Comparison of ENCODE assay signal across 8 cellular contexts in genomic region chr16:3400446-3400778, GRCh38. TPM values are rescaled to one million over a fixed set of nuclear protein-coding genes. Genes with fewer than 3 reads are reported as not detected.
DNase-seq lines count a peak whose midpoint lies in the region; ATAC-seq, FAIRE-seq and TF ChIP-seq lines count a peak whose summit lies in the region.

No MANE protein-coding gene starts in this region.

- peak overlapping the region; percentile 81 to 91 for H3K9ac ChIP-seq in kidney (ENCODE audit: low read length in 2 of 2)

- no peaks in the 10 kb centered on the region for H3K27me3 ChIP-seq in thoracic aorta (replicated peaks; ENCODE audit: insufficient read depth)

- H3K36me3 ChIP-seq in kidney (ENCODE audit: control insufficient read depth in 1 of 2, insufficient read depth in 2 of 2, low read length in 2 of 2) (peaks cover 23 to 26% of the 10 kb centered on the region in 2 donors), thoracic aorta (peaks cover 32% of the 10 kb centered on the region)

- peaks cover 7 to 29% of the 10 kb centered on the region in 2 donors for H3K9me3 ChIP-seq in kidney (ENCODE audit: control insufficient read depth in 1 of 2, low read length in 2 of 2)
- peaks cover 7% of the 10 kb centered on the region for H3K9me3 ChIP-seq in thoracic aorta

- H3K27ac Mint-ChIP-seq in activated CD8-positive, alpha-beta memory T cell treated with anti-CD3 and anti-CD28 coated beads, Interleukin-2, amount 10 ng/mL, durations not matched to agents 7 days and 5 days: peak overlapping the region; percentile 82
- peak overlapping the region; percentile 80 for H3K27ac Mint-ChIP-seq in activated T-helper 1 cell treated with anti-CD3 and anti-CD28 coated beads, Interleukin-12 subunit alpha, Interleukin-12 subunit beta, Interleukin-2, Interleukin-4 antibody, amounts not matched to agents 30 ng/mL and 10 ng/mL and 1 ng/mL, durations not matched to agents 14 hours and 24 hours and 36 hours

- peak; percentile 50 for ATAC-seq in activated CD8-positive, alpha-beta memory T cell treated with anti-CD3 and anti-CD28 coated beads, Interleukin-2, amount 10 ng/mL, durations not matched to agents 7 days and 5 days
- ATAC-seq in thoracic aorta (ENCODE audit: insufficient number of reproducible peaks, low FRiP score, low read depth) (no peak), GM19397 (IDR thresholded peaks at IDR 0.05; ENCODE audit: unreplicated experiment) (no peak), HG02798 (IDR thresholded peaks at IDR 0.05; ENCODE audit: poor library complexity, unreplicated experiment) (no peak)

- no peak for FAIRE-seq in kidney (lab: Jason Lieb, UNC)

- no peak for DNase-seq in activated CD8-positive, alpha-beta memory T cell treated with anti-CD3 and anti-CD28 coated beads, Interleukin-2, amount 10 ng/mL, durations not matched to agents 7 days and 5 days
- no peak for DNase-seq in activated CD8-positive, alpha-beta memory T cell treated with anti-CD3 and anti-CD28 coated beads, Interleukin-2, amount 50 U/mL, for 4 hours
- no peak for DNase-seq in activated T-helper 1 cell treated with anti-CD3 and anti-CD28 coated beads, Interleukin-12 subunit alpha, Interleukin-12 subunit beta, Interleukin-2, Interleukin-4 antibody, amounts not matched to agents 30 ng/mL and 10 ng/mL and 1 ng/mL, durations not matched to agents 14 hours and 24 hours and 36 hours (ENCODE audit: low spot score)
- DNase-seq in kidney: no peak
- no peak for DNase-seq in thoracic aorta (ENCODE audit: low spot score)
- no peak for DNase-seq in NOMO-1 treated with dmso at 0.1 percent for 144 hours (lab: John Stamatoyannopoulos, UW; ENCODE audit: unreplicated experiment)

- peaks cover 25% of the 10 kb centered on the region for H3K4me1 Mint-ChIP-seq in activated CD8-positive, alpha-beta memory T cell treated with anti-CD3 and anti-CD28 coated beads, Interleukin-2, amount 10 ng/mL, durations not matched to agents 7 days and 5 days
- H3K4me1 Mint-ChIP-seq in activated T-helper 1 cell treated with anti-CD3 and anti-CD28 coated beads, Interleukin-12 subunit alpha, Interleukin-12 subunit beta, Interleukin-2, Interleukin-4 antibody, amounts not matched to agents 30 ng/mL and 10 ng/mL and 1 ng/mL, durations not matched to agents 14 hours and 24 hours and 36 hours (ENCODE audit: low read depth): peaks cover 7% of the 10 kb centered on the region

- H3K9me3 Mint-ChIP-seq in activated CD8-positive, alpha-beta memory T cell treated with anti-CD3 and anti-CD28 coated beads, Interleukin-2, amount 10 ng/mL, durations not matched to agents 7 days and 5 days (ENCODE audit: low read depth): peaks cover 33% of the 10 kb centered on the region
- peaks cover 48% of the 10 kb centered on the region for H3K9me3 Mint-ChIP-seq in activated T-helper 1 cell treated with anti-CD3 and anti-CD28 coated beads, Interleukin-12 subunit alpha, Interleukin-12 subunit beta, Interleukin-2, Interleukin-4 antibody, amounts not matched to agents 30 ng/mL and 10 ng/mL and 1 ng/mL, durations not matched to agents 14 hours and 24 hours and 36 hours

- peak overlapping the region; percentile 81 for H3K4me3 Mint-ChIP-seq in activated CD8-positive, alpha-beta memory T cell treated with anti-CD3 and anti-CD28 coated beads, Interleukin-2, amount 10 ng/mL, durations not matched to agents 7 days and 5 days
- peak overlapping the region; percentile 96 for H3K4me3 Mint-ChIP-seq in activated T-helper 1 cell treated with anti-CD3 and anti-CD28 coated beads, Interleukin-12 subunit alpha, Interleukin-12 subunit beta, Interleukin-2, Interleukin-4 antibody, amounts not matched to agents 30 ng/mL and 10 ng/mL and 1 ng/mL, durations not matched to agents 14 hours and 24 hours and 36 hours

- H3K4me1 ChIP-seq in kidney (ENCODE audit: control insufficient read depth in 1 of 2, insufficient read depth in 1 of 2, low read depth in 1 of 2, low read length in 2 of 2) (peaks cover 9 to 11% of the 10 kb centered on the region in 2 donors), thoracic aorta (ENCODE audit: control insufficient read depth in 1 of 2, low read depth in 2 of 2) (peaks cover 10 to 32% of the 10 kb centered on the region in 2 donors)

- CTCF ChIA-PET in activated CD8-positive, alpha-beta memory T cell treated with anti-CD3 and anti-CD28 coated beads, Interleukin-2, amount 10 ng/mL, durations not matched to agents 7 days and 5 days (lab: Charles Lee): interaction anchor here (0.8 to 2.0 kb wide), 14 partner anchors 9 to 271 kb away, joined by 3 to 9 read pairs (median 3); partner anchors contain the start of genes NAA60, TIGD7, ZNF597 and ZNF75A

- intact Hi-C loops in activated T-helper 1 cell treated with anti-CD3 and anti-CD28 coated beads, Interleukin-12 subunit alpha, Interleukin-12 subunit beta, Interleukin-2, Interleukin-4 antibody, amounts not matched to agents 30 ng/mL and 10 ng/mL and 1 ng/mL, durations not matched to agents 14 hours and 24 hours and 36 hours (cut with micrococcal nuclease): loop anchor here (2.0 to 10.0 kb wide), 3 partner anchors 36 to 866 kb away; partner anchors contain the start of genes CEMP1, OR1F1 and PDPK1
- intact Hi-C loops in kidney (cut with DNase I): no loop called here

- H3K4me3 ChIP-seq in kidney (ENCODE audit: low read length in 2 of 2): peak overlapping the region; percentile 93 to 94
- H3K4me3 ChIP-seq in thoracic aorta: peak overlapping the region; percentile 91

- no peaks in the 10 kb centered on the region for H3K27me3 Mint-ChIP-seq in activated CD8-positive, alpha-beta memory T cell treated with anti-CD3 and anti-CD28 coated beads, Interleukin-2, amount 10 ng/mL, durations not matched to agents 7 days and 5 days
- H3K27me3 Mint-ChIP-seq in activated T-helper 1 cell treated with anti-CD3 and anti-CD28 coated beads, Interleukin-12 subunit alpha, Interleukin-12 subunit beta, Interleukin-2, Interleukin-4 antibody, amounts not matched to agents 30 ng/mL and 10 ng/mL and 1 ng/mL, durations not matched to agents 14 hours and 24 hours and 36 hours (ENCODE audit: insufficient read depth): no peaks in the 10 kb centered on the region

- TF ChIP-seq CTCF in kidney (IDR thresholded peaks at IDR 0.05; ENCODE audit: borderline replicate concordance, extremely low read depth, insufficient read depth): no peak
- no peak for TF ChIP-seq CTCF in thoracic aorta (IDR thresholded peaks at IDR 0.05)

- H3K27ac ChIP-seq in kidney (ENCODE audit: low read depth in 2 of 2, low read length in 2 of 2) (peak overlapping the region; percentile 58 to 77), thoracic aorta (peak overlapping the region; percentile 55 to 79)

- H3K36me3 Mint-ChIP-seq in activated CD8-positive, alpha-beta memory T cell treated with anti-CD3 and anti-CD28 coated beads, Interleukin-2, amount 10 ng/mL, durations not matched to agents 7 days and 5 days: peaks cover 72% of the 10 kb centered on the region
- H3K36me3 Mint-ChIP-seq in activated T-helper 1 cell treated with anti-CD3 and anti-CD28 coated beads, Interleukin-12 subunit alpha, Interleukin-12 subunit beta, Interleukin-2, Interleukin-4 antibody, amounts not matched to agents 30 ng/mL and 10 ng/mL and 1 ng/mL, durations not matched to agents 14 hours and 24 hours and 36 hours (ENCODE audit: low read depth): peaks cover 64% of the 10 kb centered on the region

RNA-seq across cellular contexts. Expression of gene ZSCAN32, which starts 0.4 kb away (rescaled TPM):
- total RNA-seq in activated CD8-positive, alpha-beta memory T cell treated with anti-CD3 and anti-CD28 coated beads, Interleukin-2, amount 10 ng/mL, durations not matched to agents 7 days and 5 days: 10 to 100 TPM; 15.6 to 18.2 TPM
- 14.3 and 19.4 TPM in 2 replicates for total RNA-seq in activated T-helper 1 cell treated with anti-CD3 and anti-CD28 coated beads, Interleukin-12 subunit alpha, Interleukin-12 subunit beta, Interleukin-2, Interleukin-4 antibody, amounts not matched to agents 30 ng/mL and 10 ng/mL and 1 ng/mL, durations not matched to agents 14 hours and 24 hours and 36 hours
- total RNA-seq in kidney (16.3 TPM), thoracic aorta (10 to 100 TPM; 12.5 to 15.0 TPM)
- 9.8 TPM for polyA plus RNA-seq in kidney (ENCODE audit: insufficient read depth, low read depth, low replicate concordance)

RNA-seq across cellular contexts. Expression of gene ZNF174, which starts 0.6 kb away (rescaled TPM):
- 10 to 100 TPM; 13.9 to 15.4 TPM for total RNA-seq in activated CD8-positive, alpha-beta memory T cell treated with anti-CD3 and anti-CD28 coated beads, Interleukin-2, amount 10 ng/mL, durations not matched to agents 7 days and 5 days
- 9.9 and 10.6 TPM in 2 replicates for total RNA-seq in activated T-helper 1 cell treated with anti-CD3 and anti-CD28 coated beads, Interleukin-12 subunit alpha, Interleukin-12 subunit beta, Interleukin-2, Interleukin-4 antibody, amounts not matched to agents 30 ng/mL and 10 ng/mL and 1 ng/mL, durations not matched to agents 14 hours and 24 hours and 36 hours
- total RNA-seq in kidney (12.4 TPM), thoracic aorta (10 to 100 TPM in 1 of 2 donors, 1 to 10 TPM in 1; 5.4 to 16.8 TPM)
- 10.9 TPM for polyA plus RNA-seq in kidney (ENCODE audit: insufficient read depth, low read depth, low replicate concordance)

RNA-seq across cellular contexts. Expression of gene ZNF597, which starts 42.9 kb away (rescaled TPM):
- total RNA-seq in activated CD8-positive, alpha-beta memory T cell treated with anti-CD3 and anti-CD28 coated beads, Interleukin-2, amount 10 ng/mL, durations not matched to agents 7 days and 5 days: 1 to 10 TPM; 2.4 to 2.6 TPM
- total RNA-seq in activated T-helper 1 cell treated with anti-CD3 and anti-CD28 coated beads, Interleukin-12 subunit alpha, Interleukin-12 subunit beta, Interleukin-2, Interleukin-4 antibody, amounts not matched to agents 30 ng/mL and 10 ng/mL and 1 ng/mL, durations not matched to agents 14 hours and 24 hours and 36 hours: 2.6 TPM in 2 replicates
- total RNA-seq in kidney (3.4 TPM), thoracic aorta (1 to 10 TPM; 2.3 to 6.2 TPM)
- polyA plus RNA-seq in kidney (ENCODE audit: insufficient read depth, low read depth, low replicate concordance): 0.99 TPM

RNA-seq across cellular contexts. Expression of gene NAA60, which starts 43.1 kb away (rescaled TPM):
- total RNA-seq in activated CD8-positive, alpha-beta memory T cell treated with anti-CD3 and anti-CD28 coated beads, Interleukin-2, amount 10 ng/mL, durations not matched to agents 7 days and 5 days: 10 to 100 TPM; 50.2 to 50.6 TPM
- 35.4 and 38.3 TPM in 2 replicates for total RNA-seq in activated T-helper 1 cell treated with anti-CD3 and anti-CD28 coated beads, Interleukin-12 subunit alpha, Interleukin-12 subunit beta, Interleukin-2, Interleukin-4 antibody, amounts not matched to agents 30 ng/mL and 10 ng/mL and 1 ng/mL, durations not matched to agents 14 hours and 24 hours and 36 hours
- total RNA-seq in kidney (51.6 TPM), thoracic aorta (10 to 100 TPM; 25.2 to 40.6 TPM)
- polyA plus RNA-seq in kidney (ENCODE audit: insufficient read depth, low read depth, low replicate concordance): 66.6 TPM

RNA-seq across cellular contexts. Expression of gene OR2C1, which starts 44.7 kb away (rescaled TPM):
- total RNA-seq in activated CD8-positive, alpha-beta memory T cell treated with anti-CD3 and anti-CD28 coated beads, Interleukin-2, amount 10 ng/mL, durations not matched to agents 7 days and 5 days: not detected
- not detected in 2 replicates for total RNA-seq in activated T-helper 1 cell treated with anti-CD3 and anti-CD28 coated beads, Interleukin-12 subunit alpha, Interleukin-12 subunit beta, Interleukin-2, Interleukin-4 antibody, amounts not matched to agents 30 ng/mL and 10 ng/mL and 1 ng/mL, durations not matched to agents 14 hours and 24 hours and 36 hours
- total RNA-seq in kidney (not detected), thoracic aorta (not detected)
- polyA plus RNA-seq in kidney (ENCODE audit: insufficient read depth, low read depth, low replicate concordance): not detected
